Comparison of ENCODE assay signal across 16 cellular contexts in genomic region chr5:113205807-113206206, GRCh38.
DNase-seq lines count a peak whose midpoint lies in the region; ATAC-seq and TF ChIP-seq lines count a peak whose summit lies in the region.
"Had no signal": no experiment of that assay in that cellular context is flagged by ENCODE, and none has a peak within 500 bp of the region (broad histone marks: within the 10 kb centered on the region; RNA-seq: fewer than 3 reads in every experiment).

No MANE protein-coding gene starts in this region.

- H3K4me3 ChIP-seq in choroid plexus epithelial cell (ENCODE audit: low read depth, low read length) = no peak overlapping the region
- H3K4me3 ChIP-seq: gastrocnemius medialis, stomach had no signal

- ATAC-seq in left lobe of liver = peak; percentile 73
- ATAC-seq: activated T-cell treated with anti-CD3 and anti-CD28 coated beads, Interleukin-2, amount 50 U/mL, for 72 hours; gastrocnemius medialis; naive thymus-derived CD8-positive, alpha-beta T cell had no signal

- TF ChIP-seq CTCF in choroid plexus epithelial cell (conservative IDR thresholded peaks at IDR 0.05; ENCODE audit: low read depth, low read length) = peak; percentile 9

- DNase-seq in D341Med (ENCODE audit: low spot score) = peak; percentile 51
- DNase-seq in M059J (ENCODE audit: low read depth) = peak; percentile 25
- DNase-seq in choroid plexus epithelial cell (ENCODE audit: low read depth) = no peak
- DNase-seq in left lobe of liver (ENCODE audit: low spot score) = peak; percentile 75
- DNase-seq in activated effector memory CD4-positive, alpha-beta T cell treated with anti-CD3 and anti-CD28 coated beads, Interleukin-2, amount 50 U/mL, for 16 hours = no peak
- no peak for DNase-seq in GM19238 (ENCODE audit: insufficient read length, low spot score)
- DNase-seq in HCEC 1CT = no peak
- DNase-seq in NCI-H526 treated with DMSO at 0.1 percent for 48 hours (lab: John Stamatoyannopoulos, UW) = no peak
- DNase-seq: activated CD4-positive, CD25-positive, alpha-beta regulatory T cell; activated T-cell treated with anti-CD3 and anti-CD28 coated beads, Interleukin-2, amount 50 U/mL, for 72 hours; gastrocnemius medialis; islet precursor cell; naive thymus-derived CD8-positive, alpha-beta T cell; NCI-H187; NCI-H526; stomach had no signal

Comparison
In these comparisons a context has a peak if more than half of its experiments do, and no peak if none do; other contexts are left out.
1. DNase-seq: peak in D341Med (single experiment), M059J (single experiment) and left lobe of liver (single experiment); none in choroid plexus epithelial cell (single experiment), activated effector memory CD4-positive, alpha-beta T cell treated with anti-CD3 and anti-CD28 coated beads, Interleukin-2, amount 50 U/mL, for 16 hours (single experiment), GM19238 (single experiment), HCEC 1CT (single experiment) and NCI-H526 treated with DMSO at 0.1 percent for 48 hours (single experiment).